14 cellular contexts compared by ENCODE assay signal in the genomic region with DNA sequence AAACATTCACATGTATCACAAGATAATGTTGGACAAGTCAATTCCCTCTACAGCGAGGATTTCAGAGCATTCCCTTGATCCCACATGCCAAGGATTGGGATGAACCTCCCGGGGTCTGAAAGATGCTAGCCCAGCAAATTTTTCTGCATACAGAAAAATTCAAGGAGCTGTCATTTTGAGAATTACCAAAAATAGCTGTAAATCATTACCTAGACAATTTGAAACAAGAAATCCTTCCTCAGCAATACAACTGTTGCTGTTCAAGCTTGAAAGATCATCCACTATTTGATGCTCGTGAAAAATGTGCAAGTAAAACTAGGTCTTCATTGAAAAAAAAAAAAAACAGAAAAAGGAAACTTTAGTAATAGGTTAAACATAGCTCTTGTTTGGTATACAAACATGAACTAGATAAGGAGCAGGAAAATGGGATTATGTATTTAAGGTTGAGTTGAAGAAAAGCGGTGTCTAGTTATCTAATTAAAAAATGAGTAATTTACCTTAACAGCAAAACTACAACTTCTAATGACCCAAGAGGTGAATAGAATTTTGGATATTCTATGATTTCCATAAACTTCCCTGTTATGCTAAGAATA.
"Had no signal": no experiment of that assay in that cellular context is flagged by ENCODE, and none has a peak within 500 bp of the region (broad histone marks: within the 10 kb centered on the region; RNA-seq: fewer than 3 reads in every experiment).

No MANE protein-coding gene starts in this region.

- ATAC-seq: psoas muscle; stimulated activated naive CD8-positive, alpha-beta T cell treated with anti-CD3 and anti-CD28 coated beads, Interleukin-15, Interleukin-2, amounts not matched to agents 100 U/mL and 50 U/mL, for 24 hours; T-helper 17 cell; WTC11 had no signal

- H3K4me3 ChIP-seq: psoas muscle, right lobe of liver, smooth muscle cell, suprapubic skin had no signal

- DNase-seq: activated CD4-positive, alpha-beta T cell treated with anti-CD3 and anti-CD28 coated beads, Interleukin-2, amount 10 ng/mL, durations not matched to agents 24 days and 14 days; activated CD8-positive, alpha-beta memory T cell treated with anti-CD3 and anti-CD28 coated beads for 24 hours; activated naive CD4-positive, alpha-beta T cell treated with Interleukin-2 at 50 U/mL for 16 hours; anterior cingulate cortex; islet precursor cell; mesendoderm; nephron progenitor cell; psoas muscle; right lobe of liver; stimulated activated naive CD8-positive, alpha-beta T cell treated with anti-CD3 and anti-CD28 coated beads, Interleukin-15, Interleukin-2, amounts not matched to agents 100 U/mL and 50 U/mL, for 24 hours; T-helper 17 cell had no signal

- H3K36me3 ChIP-seq: suprapubic skin had no signal

- H3K27ac ChIP-seq: psoas muscle, right lobe of liver, suprapubic skin had no signal

- H3K4me1 ChIP-seq: psoas muscle had no signal

- H3K27me3 ChIP-seq: right lobe of liver, suprapubic skin had no signal

- H3K4me2 ChIP-seq: smooth muscle cell had no signal

- H3K9me3 ChIP-seq: psoas muscle, right lobe of liver, suprapubic skin had no signal
